21 cellular contexts compared by ENCODE assay signal in the genomic region with DNA sequence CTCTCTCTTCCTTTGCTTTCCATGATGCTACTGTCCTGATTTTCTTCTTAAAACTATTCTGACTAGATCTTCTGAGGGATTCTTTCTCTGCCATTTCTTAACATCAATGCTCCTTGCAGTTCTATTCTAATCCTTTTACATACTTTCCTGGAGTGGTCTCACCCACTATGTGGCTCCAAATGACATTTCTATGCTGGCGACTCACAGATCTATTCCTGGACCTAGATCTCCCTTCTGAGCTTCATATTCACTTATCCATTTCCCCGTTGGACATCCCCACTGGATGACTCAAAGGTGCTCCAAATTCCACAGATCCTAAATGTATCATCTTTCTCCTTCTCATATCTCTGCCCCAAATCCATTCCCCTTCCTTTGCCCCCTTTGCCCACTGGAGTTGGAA. TPM values are rescaled to one million over a fixed set of nuclear protein-coding genes. Genes with fewer than 3 reads are reported as not detected.
DNase-seq lines count a peak whose midpoint lies in the region; ATAC-seq and TF ChIP-seq lines count a peak whose summit lies in the region.
"Had no signal": no experiment of that assay in that cellular context is flagged by ENCODE, and none has a peak within 500 bp of the region (broad histone marks: within the 10 kb centered on the region; RNA-seq: fewer than 3 reads in every experiment).

No MANE protein-coding gene starts in this region.

- peak overlapping the region in 2 of 3 donors; percentile 2 to 39 for H3K27ac Mint-ChIP-seq in CD4-positive, CD25-positive, alpha-beta regulatory T cell
- H3K27ac Mint-ChIP-seq: endodermal cell had no signal

- peaks cover 42% of the 10 kb centered on the region for H3K36me3 ChIP-seq in CD4-positive, CD25-positive, alpha-beta regulatory T cell (ENCODE audit: control insufficient read depth, insufficient read depth, low read length)
- peaks cover 39% of the 10 kb centered on the region for H3K36me3 ChIP-seq in adipocyte (ENCODE audit: control insufficient read depth, insufficient read depth, low read length, severe bottlenecking)
- peaks cover 28% of the 10 kb centered on the region for H3K36me3 ChIP-seq in WERI-Rb-1

- H3K27me3 Mint-ChIP-seq in CD4-positive, CD25-positive, alpha-beta regulatory T cell = no peaks in the 10 kb centered on the region

- H3K27me3 ChIP-seq in CD4-positive, CD25-positive, alpha-beta regulatory T cell (ENCODE audit: control insufficient read depth, insufficient read depth, low read length) = no peaks in the 10 kb centered on the region
- H3K27me3 ChIP-seq in adipocyte (replicated peaks; ENCODE audit: control insufficient read depth, insufficient read depth, low read length) = no peaks in the 10 kb centered on the region
- no peaks in the 10 kb centered on the region for H3K27me3 ChIP-seq in WERI-Rb-1 (ENCODE audit: insufficient read depth, low read depth, severe bottlenecking)
- H3K27me3 ChIP-seq: tibial artery had no signal

- no peak for TF ChIP-seq CTCF in WERI-Rb-1 (IDR thresholded peaks at IDR 0.05; ENCODE audit: low read depth, low read length)

- no peak for ATAC-seq in CD4-positive, CD25-positive, alpha-beta regulatory T cell (ENCODE audit: low read depth in 2 of 2)
- ATAC-seq in HG03280 (IDR thresholded peaks at IDR 0.05; ENCODE audit: unreplicated experiment) = no peak
- no peak for ATAC-seq in GM19035 (IDR thresholded peaks at IDR 0.05; ENCODE audit: unreplicated experiment)
- ATAC-seq: Right ventricle myocardium inferior had no signal

- H3K4me3 Mint-ChIP-seq in CD4-positive, CD25-positive, alpha-beta regulatory T cell = peak overlapping the region in 3 of 4 donors; percentile 18 to 75 (median 20)
- H3K4me3 Mint-ChIP-seq: endodermal cell had no signal

- peaks cover 35 to 68% (median 49%) of the 10 kb centered on the region in 4 donors for H3K4me1 Mint-ChIP-seq in CD4-positive, CD25-positive, alpha-beta regulatory T cell

- H3K9me3 Mint-ChIP-seq in CD4-positive, CD25-positive, alpha-beta regulatory T cell = no peaks in the 10 kb centered on the region
- H3K9me3 Mint-ChIP-seq: endodermal cell had no signal

- H3K4me3 ChIP-seq in CD4-positive, CD25-positive, alpha-beta regulatory T cell (ENCODE audit: low read depth, low read length) = no peak overlapping the region
- H3K4me3 ChIP-seq in adipocyte (ENCODE audit: low read length) (no peak overlapping the region), WERI-Rb-1 (ENCODE audit: low read depth, low read length) (no peak overlapping the region)
- H3K4me3 ChIP-seq: prostate gland, tibial artery had no signal

- H3K4me1 ChIP-seq in CD4-positive, CD25-positive, alpha-beta regulatory T cell (ENCODE audit: control insufficient read depth, insufficient read depth, low read length, poor library complexity, severe bottlenecking) = peaks cover 12% of the 10 kb centered on the region
- H3K4me1 ChIP-seq in adipocyte (ENCODE audit: control insufficient read depth, insufficient read depth, low read length) = peaks cover 18% of the 10 kb centered on the region
- H3K4me1 ChIP-seq: prostate gland had no signal

- H3K36me3 Mint-ChIP-seq in CD4-positive, CD25-positive, alpha-beta regulatory T cell = peaks cover 40% of the 10 kb centered on the region

- H3K9me3 ChIP-seq in CD4-positive, CD25-positive, alpha-beta regulatory T cell (ENCODE audit: control insufficient read depth in 2 of 2, low read length in 2 of 2) = no peaks in the 10 kb centered on the region
- H3K9me3 ChIP-seq in adipocyte (ENCODE audit: control insufficient read depth, low read length) = no peaks in the 10 kb centered on the region
- H3K9me3 ChIP-seq in WERI-Rb-1 (ENCODE audit: severe bottlenecking) = no peaks in the 10 kb centered on the region
- H3K9me3 ChIP-seq: prostate gland, tibial artery had no signal

- H3K27ac ChIP-seq in CD4-positive, CD25-positive, alpha-beta regulatory T cell (ENCODE audit: insufficient read depth, low read length, poor library complexity, severe bottlenecking) = no peak overlapping the region
- H3K27ac ChIP-seq in WERI-Rb-1 = no peak overlapping the region
- H3K27ac ChIP-seq: prostate gland, tibial artery had no signal

- no peak overlapping the region for H3K9ac ChIP-seq in adipocyte (ENCODE audit: low read length)

- no peak for DNase-seq in CD4-positive, CD25-positive, alpha-beta regulatory T cell
- DNase-seq in HK-2 (ENCODE audit: unreplicated experiment) (peak; percentile 22), adipocyte (ENCODE audit: low read depth) (peak; percentile 14), myocyte (ENCODE audit: low read depth) (peak; percentile 91), KG1 (lab: John Stamatoyannopoulos, UW) (no peak), WERI-Rb-1 (no peak)
- DNase-seq: activated CD4-positive, alpha-beta T cell treated with anti-CD3 and anti-CD28 coated beads, Interleukin-2, amount 50 U/mL, for 4 hours; DMS79 treated with DMSO at 0.1 percent for 48 hours; endodermal cell; Kasumi-1; NCI-H2029 treated with DMSO at 0.1 percent for 48 hours; stimulated activated CD4-positive, alpha-beta T cell treated with anti-CD3 and anti-CD28 coated beads, Interleukin-1b, Interleukin-23, amount 100 ng/mL, for 48 hours; T-helper 9 cell; tibial artery had no signal

RNA-seq across cellular contexts. Expression of a gene that starts 4.1 kb away (rescaled TPM):
- 63.8 TPM for total RNA-seq in CD4-positive, CD25-positive, alpha-beta regulatory T cell
- 1 to 10 TPM; 2.8 to 7.1 (median 5.3) TPM for polyA plus RNA-seq in CD4-positive, CD25-positive, alpha-beta regulatory T cell
- 17.1 and 21.8 TPM in 2 replicates for total RNA-seq in myocyte
- polyA plus RNA-seq in myocyte (2012) = 15.5 TPM

RNA-seq across cellular contexts. Expression of a gene that starts 26.7 kb away (rescaled TPM):
- 0.72 TPM for total RNA-seq in CD4-positive, CD25-positive, alpha-beta regulatory T cell
- not detected for polyA plus RNA-seq in CD4-positive, CD25-positive, alpha-beta regulatory T cell
- 0.05 and 0.16 TPM in 2 replicates for total RNA-seq in myocyte
- polyA plus RNA-seq in myocyte (2012) = 0.01 TPM
- total RNA-seq: bronchial epithelial cell, glomerular endothelial cell had no signal
- polyA plus RNA-seq: keratinocyte had no signal

RNA-seq across cellular contexts. Expression of a gene that starts 45.4 kb away (rescaled TPM):
- 40.8 TPM for total RNA-seq in CD4-positive, CD25-positive, alpha-beta regulatory T cell
- 10 to 100 TPM; 27.3 to 34.2 (median 32.9) TPM for polyA plus RNA-seq in CD4-positive, CD25-positive, alpha-beta regulatory T cell
- 33.2 and 36.2 TPM in 2 replicates for total RNA-seq in myocyte
- polyA plus RNA-seq in myocyte (2012) = 26.3 TPM

RNA-seq across cellular contexts. Expression of a gene that starts 45.8 kb away (rescaled TPM):
- 72.6 TPM for total RNA-seq in CD4-positive, CD25-positive, alpha-beta regulatory T cell
- 100 to 1,000 TPM in 2 of 4 donors, 10 to 100 TPM in 2; 81.8 to 121 (median 101) TPM for polyA plus RNA-seq in CD4-positive, CD25-positive, alpha-beta regulatory T cell
- 125 and 145 TPM in 2 replicates for total RNA-seq in myocyte
- 173 TPM for polyA plus RNA-seq in myocyte (2012)

RNA-seq across cellular contexts. Expression of a gene that starts 52.0 kb away (rescaled TPM):
- 65.6 TPM for total RNA-seq in CD4-positive, CD25-positive, alpha-beta regulatory T cell
- polyA plus RNA-seq in CD4-positive, CD25-positive, alpha-beta regulatory T cell = 10 to 100 TPM; 24.7 to 38.3 (median 30.4) TPM
- total RNA-seq in myocyte = 21.1 and 22.2 TPM in 2 replicates
- 32.1 TPM for polyA plus RNA-seq in myocyte (2012)

Comparison
In these comparisons a context has a peak if more than half of its experiments do, and no peak if none do; other contexts are left out.
1. DNase-seq: peak in HK-2 (single experiment), adipocyte (single experiment) and myocyte (single experiment); none in CD4-positive, CD25-positive, alpha-beta regulatory T cell (0 of 3), KG1 (single experiment) and WERI-Rb-1 (single experiment).